Comparison of ENCODE assay signal across 23 cellular contexts in the genomic region with DNA sequence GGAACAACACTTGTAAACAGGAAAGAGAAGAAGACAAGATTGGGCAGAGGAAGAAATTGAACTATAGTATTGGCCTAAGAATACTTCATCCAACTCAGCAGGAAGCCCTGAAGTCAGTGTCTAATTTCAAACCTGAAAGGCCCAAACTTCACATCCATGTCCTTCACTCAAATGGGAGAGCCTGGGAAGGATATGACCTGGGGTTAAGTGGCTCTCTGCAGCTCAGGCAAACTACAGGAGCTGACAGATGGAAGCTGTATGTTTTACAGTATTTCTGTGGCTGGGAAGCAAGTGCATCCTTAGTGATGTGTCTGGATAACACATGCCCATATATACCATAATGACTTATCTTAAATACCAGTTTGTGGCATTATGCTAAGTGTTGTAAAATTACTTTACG.
DNase-seq lines count a peak whose midpoint lies in the region; ATAC-seq, FAIRE-seq and TF ChIP-seq lines count a peak whose summit lies in the region.
"Had no signal": no experiment of that assay in that cellular context is flagged by ENCODE, and none has a peak within 500 bp of the region (broad histone marks: within the 10 kb centered on the region; RNA-seq: fewer than 3 reads in every experiment).

No MANE protein-coding gene starts in this region.

- no peaks in the 10 kb centered on the region for H3K79me1 ChIP-seq in H1 (ENCODE audit: low read depth, low read length)

- no peak overlapping the region for H3K14ac ChIP-seq in H1 (ENCODE audit: insufficient read length)

- no peaks in the 10 kb centered on the region for H4K20me1 ChIP-seq in H1 (replicated peaks in 1 of 2; ENCODE audit: control insufficient read depth in 1 of 2, insufficient read depth in 2 of 2, low read length in 2 of 2)

- no peaks in the 10 kb centered on the region for H3K23me2 ChIP-seq in H1 (ENCODE audit: low read depth, low read length)

- no peak overlapping the region for H3K56ac ChIP-seq in H1 (replicated peaks; ENCODE audit: insufficient read length, low read depth, low read length)

- H2AK5ac ChIP-seq in H1 (ENCODE audit: low read depth, low read length), result no peak overlapping the region

- H3K4me1 ChIP-seq in H1 (replicated peaks in 1 of 4; ENCODE audit: control insufficient read depth in 3 of 4, insufficient read depth in 4 of 4, low read length in 3 of 4), result no peaks in the 10 kb centered on the region

- no peaks in the 10 kb centered on the region for H3K9me3 ChIP-seq in H1 (ENCODE audit: insufficient read depth in 2 of 2, low read depth in 1 of 2, low read length in 1 of 2)
- H3K9me3 ChIP-seq: MG63 had no signal

- no peaks in the 10 kb centered on the region for H3K27me3 ChIP-seq in H1 (replicated peaks in 1 of 4; ENCODE audit: control insufficient read depth in 3 of 4, extremely low read depth in 1 of 4, insufficient read depth in 3 of 4, low read length in 3 of 4)
- H3K27me3 ChIP-seq: MG63 had no signal

- no peak overlapping the region for H3K4me2 ChIP-seq in H1 (ENCODE audit: insufficient read depth in 1 of 2, low read depth in 2 of 2, low read length in 2 of 2)

- TF ChIP-seq POLR2A in H1 (IDR thresholded peaks at IDR 0.05; ENCODE audit: control extremely low read depth in 1 of 2, low read depth in 2 of 2, low read length in 2 of 2), result no peak

- TF ChIP-seq CTCF in H1 (IDR thresholded peaks at IDR 0.05; ENCODE audit: control extremely low read depth in 1 of 3, insufficient read depth in 1 of 3, low read depth in 1 of 3, low read length in 3 of 3), result no peak

- H3K4ac ChIP-seq in H1 (replicated peaks; ENCODE audit: insufficient read length, low read depth, low read length), result no peak overlapping the region

- peak; percentile 22 for DNase-seq in NCI-H510A treated with DMSO at 0.1 percent for 48 hours (lab: John Stamatoyannopoulos, UW)
- no peak for DNase-seq in NCI-H510A (lab: John Stamatoyannopoulos, UW)
- peak; percentile 16 for DNase-seq in DMS53 treated with DMSO at 0.1 percent for 48 hours (lab: John Stamatoyannopoulos, UW; ENCODE audit: unreplicated experiment)
- DNase-seq in NCI-H2227 (lab: John Stamatoyannopoulos, UW; ENCODE audit: unreplicated experiment), result peak; percentile 78
- DNase-seq in H1 (ENCODE audit: low read depth in 1 of 2, low spot score in 2 of 2), result no peak
- no peak for DNase-seq in stimulated activated naive CD4-positive, alpha-beta T cell (lab: John Stamatoyannopoulos, UW)
- DNase-seq: Calu3, GM23248, H9, HFFc6, KBM-7, MG63, NCI-H1694 treated with DMSO at 0.1 percent for 48 hours, NCI-H2107, NCI-H226, NCI-H526, SIG-M5, T-helper 17 cell had no signal

- H4K8ac ChIP-seq in H1 (ENCODE audit: extremely low read depth, insufficient read depth, low read length), result no peak overlapping the region

- no peak for TF ChIP-seq EP300 in H1 (IDR thresholded peaks at IDR 0.05; ENCODE audit: borderline replicate concordance in 1 of 2, low read depth in 2 of 2, low read length in 2 of 2)

- H2BK120ac ChIP-seq in H1 (replicated peaks; ENCODE audit: low read depth, low read length), result no peak overlapping the region

- POLR2A ChIA-PET in H1 (lab: Charles Lee; ENCODE audit: partially characterized antibody), result no interaction called here

- no peaks in the 10 kb centered on the region for H3K36me3 ChIP-seq in H1 (ENCODE audit: control insufficient read depth in 2 of 4, insufficient read depth in 4 of 4, low read length in 3 of 4)
- H3K36me3 ChIP-seq: MG63 had no signal

- no peak for FAIRE-seq in H1 (lab: Jason Lieb, UNC)
- FAIRE-seq: GM18507, RCC 7860 had no signal

- no peak overlapping the region for H2BK20ac ChIP-seq in H1 (ENCODE audit: low read length)

- 80% methylated on average over 1 of the region's 1 CpG; no CpG with 5 or more reads in 1 of the 2 experiments for WGBS in H1 (ENCODE audit: extremely low coverage in 1 of 2, insufficient coverage in 1 of 2, insufficient read length in 1 of 2, insufficient replicate concordance in 2 of 2, low coverage in 1 of 2, low lambda C conversion rate in 2 of 2, missing lambda C conversion rate in 1 of 2), 2 experiments

- H2AFZ ChIP-seq in H1 (ENCODE audit: low read length), result 0 out of 2 replicates have a peak overlapping the region, but pooled peaks have one; percentile 42
- H2AFZ ChIP-seq: GM23248 had no signal

- no peak overlapping the region for H4K5ac ChIP-seq in H1 (ENCODE audit: insufficient read length, low read depth, low read length)

- H3K18ac ChIP-seq in H1 (ENCODE audit: extremely low read depth, low read length), result no peak overlapping the region

- no peak overlapping the region for H4K91ac ChIP-seq in H1 (replicated peaks; ENCODE audit: insufficient read length, low read length)

- CTCF ChIA-PET in H1 (lab: Charles Lee; ENCODE audit: partially characterized antibody), result no interaction called here

- no peak overlapping the region for H2BK12ac ChIP-seq in H1 (ENCODE audit: low read depth, low read length)

- H3K23ac ChIP-seq in H1 (ENCODE audit: insufficient read length), result no peak overlapping the region

- ATAC-seq in GM21576 (IDR thresholded peaks at IDR 0.05; ENCODE audit: unreplicated experiment), result no peak
- ATAC-seq in HG03108 (IDR thresholded peaks at IDR 0.05; ENCODE audit: unreplicated experiment), result no peak
- ATAC-seq: T-helper 17 cell had no signal

- no peaks in the 10 kb centered on the region for H3K79me2 ChIP-seq in H1 (ENCODE audit: control insufficient read depth in 1 of 2, insufficient read depth in 2 of 2, low read length in 2 of 2)

- no peak overlapping the region for H3K4me3 ChIP-seq in H1 (ENCODE audit: extremely low read depth in 1 of 4, insufficient read depth in 2 of 4, low read depth in 3 of 4, low read length in 4 of 4)
- H3K4me3 ChIP-seq: GM23248, MG63, SK-N-MC had no signal

- H3K27ac ChIP-seq in H1 (ENCODE audit: low read depth, low read length), result no peak overlapping the region
- H3K27ac ChIP-seq: GM23248 had no signal

- no peak overlapping the region for H2BK15ac ChIP-seq in H1 (ENCODE audit: low read length)

- H2BK5ac ChIP-seq in H1 (ENCODE audit: low read depth, low read length), result no peak overlapping the region

- TF ChIP-seq RAD21 in H1 (IDR thresholded peaks at IDR 0.05 in 1 of 2, conservative IDR thresholded peaks at IDR 0.05 in 1 of 2; ENCODE audit: low read depth in 2 of 2, low read length in 2 of 2), result no peak

- no peak overlapping the region for H3K9ac ChIP-seq in H1 (replicated peaks in 1 of 4; ENCODE audit: extremely low read depth in 1 of 4, low read depth in 3 of 4, low read length in 3 of 4)
- H3K9ac ChIP-seq: GM23248 had no signal

TF ChIP-seq in H1, 55 proteins besides CTCF, POLR2A, EP300 and RAD21:
- TF ChIP-seq KDM4A (IDR thresholded peaks at IDR 0.05; ENCODE audit: low read depth, low read length, severe bottlenecking), result no peak
- no peak for TF ChIP-seq ASH2L (IDR thresholded peaks at IDR 0.05; ENCODE audit: low read length)
- no peak for TF ChIP-seq CEBPB (IDR thresholded peaks at IDR 0.05; ENCODE audit: low read depth, low read length)
- no peak for TF ChIP-seq TCF12 (IDR thresholded peaks at IDR 0.05; ENCODE audit: low read depth, low read length)
- TF ChIP-seq KDM5A (IDR thresholded peaks at IDR 0.05; ENCODE audit: low read length), result no peak
- TF ChIP-seq ATF2 (IDR thresholded peaks at IDR 0.05; ENCODE audit: low read length), result no peak
- no peak for TF ChIP-seq CHD1 (IDR thresholded peaks at IDR 0.05; ENCODE audit: low read depth, low read length)
- TF ChIP-seq EZH2 (IDR thresholded peaks at IDR 0.05; ENCODE audit: low read depth, low read length, severe bottlenecking), result no peak
- no peak for TF ChIP-seq BCL11A (IDR thresholded peaks at IDR 0.05; ENCODE audit: low read depth in 2 of 2, low read length in 2 of 2)
- TF ChIP-seq YY1 (IDR thresholded peaks at IDR 0.05; ENCODE audit: low read depth, low read length), result no peak
- TF ChIP-seq, protein P1, sequence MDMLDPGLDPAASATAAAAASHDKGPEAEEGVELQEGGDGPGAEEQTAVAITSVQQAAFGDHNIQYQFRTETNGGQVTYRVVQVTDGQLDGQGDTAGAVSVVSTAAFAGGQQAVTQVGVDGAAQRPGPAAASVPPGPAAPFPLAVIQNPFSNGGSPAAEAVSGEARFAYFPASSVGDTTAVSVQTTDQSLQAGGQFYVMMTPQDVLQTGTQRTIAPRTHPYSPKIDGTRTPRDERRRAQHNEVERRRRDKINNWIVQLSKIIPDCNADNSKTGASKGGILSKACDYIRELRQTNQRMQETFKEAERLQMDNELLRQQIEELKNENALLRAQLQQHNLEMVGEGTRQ (IDR thresholded peaks at IDR 0.05; ENCODE audit: low read length), result no peak
- TF ChIP-seq PHF8 (conservative IDR thresholded peaks at IDR 0.05; ENCODE audit: low read depth, low read length), result no peak
- no peak for TF ChIP-seq BACH1 (IDR thresholded peaks at IDR 0.05; ENCODE audit: low read length)
- no peak for TF ChIP-seq RFX5 (IDR thresholded peaks at IDR 0.05; ENCODE audit: borderline replicate concordance, low read depth, low read length)

Comparison
In these comparisons a context has a peak if more than half of its experiments do, and no peak if none do; other contexts are left out.
1. DNase-seq: peak in NCI-H510A treated with DMSO at 0.1 percent for 48 hours (single experiment), DMS53 treated with DMSO at 0.1 percent for 48 hours (single experiment) and NCI-H2227 (single experiment); none in NCI-H510A (single experiment), H1 (0 of 2) and stimulated activated naive CD4-positive, alpha-beta T cell (0 of 6).